ENCODE assay signal across 9 cellular contexts in the genomic region with DNA sequence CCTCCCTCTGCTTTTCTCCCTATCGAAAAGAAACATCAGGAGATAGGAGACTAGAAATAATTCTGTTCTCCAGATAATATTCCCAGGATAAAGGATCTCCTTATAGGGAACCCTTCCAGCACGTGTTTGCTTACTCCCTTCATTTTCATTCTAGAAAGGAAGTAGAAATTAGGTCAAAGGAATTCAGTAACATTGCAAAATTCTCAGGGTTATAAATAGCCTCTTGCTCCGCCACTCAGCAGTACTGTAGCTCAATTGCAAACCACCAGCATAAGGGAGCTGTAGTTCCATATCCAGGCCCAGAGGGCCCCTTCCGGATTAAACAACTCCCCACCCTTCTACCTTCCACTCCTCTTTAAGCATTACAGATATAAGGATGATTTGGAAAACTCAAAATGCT. TPM values are rescaled to one million over a fixed set of nuclear protein-coding genes. Genes with fewer than 3 reads are reported as not detected.
DNase-seq lines count a peak whose midpoint lies in the region; ATAC-seq and TF ChIP-seq lines count a peak whose summit lies in the region.
"Had no signal": no experiment of that assay in that cellular context is flagged by ENCODE, and none has a peak within 500 bp of the region (broad histone marks: within the 10 kb centered on the region; RNA-seq: fewer than 3 reads in every experiment).

No MANE protein-coding gene starts in this region.

- H3K9me3 ChIP-seq in left ventricle myocardium inferior (replicated peaks): no peaks in the 10 kb centered on the region

- peak overlapping the region; percentile 44 for H3K4me3 ChIP-seq in left ventricle myocardium inferior

- no peak for ATAC-seq in stimulated activated effector memory CD8-positive, alpha-beta T cell treated with anti-CD3 and anti-CD28 coated beads, Interleukin-12 subunit alpha, Interleukin-12 subunit beta, amount 100 ng/mL, for 72 hours
- no peak for ATAC-seq in stimulated activated naive B cell treated with anti-CD40 and anti-IgM and Interleukin-4, amounts not matched to agents 10 μg/mL and 1 μg/mL and 100 μg/mL, for 72 hours (replicated peaks)
- ATAC-seq in GM19351 (IDR thresholded peaks at IDR 0.05; ENCODE audit: unreplicated experiment): no peak

- intact Hi-C loops in activated T-helper 1 cell treated with anti-CD3 and anti-CD28 coated beads, Interleukin-12 subunit alpha, Interleukin-12 subunit beta, Interleukin-2, Interleukin-4 antibody, amounts not matched to agents 30 ng/mL and 10 ng/mL and 1 ng/mL, durations not matched to agents 14 hours and 24 hours and 36 hours (cut with micrococcal nuclease): no loop called here
- intact Hi-C loops in left ventricle myocardium inferior (cut with micrococcal nuclease): no loop called here

- no peaks in the 10 kb centered on the region for H3K27me3 ChIP-seq in left ventricle myocardium inferior (ENCODE audit: low read depth)

- H3K36me3 Mint-ChIP-seq in activated T-helper 1 cell treated with anti-CD3 and anti-CD28 coated beads, Interleukin-12 subunit alpha, Interleukin-12 subunit beta, Interleukin-2, Interleukin-4 antibody, amounts not matched to agents 30 ng/mL and 10 ng/mL and 1 ng/mL, durations not matched to agents 14 hours and 24 hours and 36 hours (ENCODE audit: low read depth): peaks cover 37% of the 10 kb centered on the region
- peaks cover 42% of the 10 kb centered on the region for H3K36me3 Mint-ChIP-seq in stimulated activated effector memory CD8-positive, alpha-beta T cell treated with anti-CD3 and anti-CD28 coated beads, Interleukin-12 subunit alpha, Interleukin-12 subunit beta, amount 100 ng/mL, for 72 hours
- peaks cover 5% of the 10 kb centered on the region for H3K36me3 Mint-ChIP-seq in progenitor cell of endocrine pancreas (ENCODE audit: insufficient read depth)
- H3K36me3 Mint-ChIP-seq in stimulated activated naive B cell treated with anti-CD40 and anti-IgM and Interleukin-4, amounts not matched to agents 10 μg/mL and 1 μg/mL and 100 μg/mL, for 72 hours: peaks cover 13 to 32% of the 10 kb centered on the region in 2 donors

- H3K4me3 Mint-ChIP-seq in activated T-helper 1 cell treated with anti-CD3 and anti-CD28 coated beads, Interleukin-12 subunit alpha, Interleukin-12 subunit beta, Interleukin-2, Interleukin-4 antibody, amounts not matched to agents 30 ng/mL and 10 ng/mL and 1 ng/mL, durations not matched to agents 14 hours and 24 hours and 36 hours: peak overlapping the region; percentile 78
- peak overlapping the region; percentile 61 for H3K4me3 Mint-ChIP-seq in stimulated activated effector memory CD8-positive, alpha-beta T cell treated with anti-CD3 and anti-CD28 coated beads, Interleukin-12 subunit alpha, Interleukin-12 subunit beta, amount 100 ng/mL, for 72 hours
- H3K4me3 Mint-ChIP-seq in progenitor cell of endocrine pancreas (ENCODE audit: low read depth): no peak overlapping the region
- H3K4me3 Mint-ChIP-seq in stimulated activated naive B cell treated with anti-CD40 and anti-IgM and Interleukin-4, amounts not matched to agents 10 μg/mL and 1 μg/mL and 100 μg/mL, for 72 hours: no peak overlapping the region

- no peaks in the 10 kb centered on the region for H3K9me3 Mint-ChIP-seq in activated T-helper 1 cell treated with anti-CD3 and anti-CD28 coated beads, Interleukin-12 subunit alpha, Interleukin-12 subunit beta, Interleukin-2, Interleukin-4 antibody, amounts not matched to agents 30 ng/mL and 10 ng/mL and 1 ng/mL, durations not matched to agents 14 hours and 24 hours and 36 hours
- H3K9me3 Mint-ChIP-seq in stimulated activated effector memory CD8-positive, alpha-beta T cell treated with anti-CD3 and anti-CD28 coated beads, Interleukin-12 subunit alpha, Interleukin-12 subunit beta, amount 100 ng/mL, for 72 hours: no peaks in the 10 kb centered on the region
- H3K9me3 Mint-ChIP-seq in progenitor cell of endocrine pancreas (ENCODE audit: low read depth): no peaks in the 10 kb centered on the region
- H3K9me3 Mint-ChIP-seq in stimulated activated naive B cell treated with anti-CD40 and anti-IgM and Interleukin-4, amounts not matched to agents 10 μg/mL and 1 μg/mL and 100 μg/mL, for 72 hours: no peaks in the 10 kb centered on the region
- H3K9me3 Mint-ChIP-seq: IgD-negative memory B cell had no signal

- peak overlapping the region; percentile 83 for H3K27ac ChIP-seq in left ventricle myocardium inferior (replicated peaks)

- DNase-seq in HT-29 (ENCODE audit: low spot score) (peak; percentile 19), left ventricle myocardium inferior (no peak), progenitor cell of endocrine pancreas (ENCODE audit: low spot score, unreplicated experiment) (no peak), activated gamma-delta T cell treated with Interleukin-2 at 50 U/mL for 16 hours (no peak)
- DNase-seq in activated T-helper 1 cell treated with anti-CD3 and anti-CD28 coated beads, Interleukin-12 subunit alpha, Interleukin-12 subunit beta, Interleukin-2, Interleukin-4 antibody, amounts not matched to agents 30 ng/mL and 10 ng/mL and 1 ng/mL, durations not matched to agents 14 hours and 24 hours and 36 hours (ENCODE audit: low spot score): no peak
- no peak for DNase-seq in stimulated activated effector memory CD8-positive, alpha-beta T cell treated with anti-CD3 and anti-CD28 coated beads, Interleukin-12 subunit alpha, Interleukin-12 subunit beta, amount 100 ng/mL, for 72 hours (ENCODE audit: low spot score in 2 of 2)
- no peak for DNase-seq in stimulated activated naive B cell treated with anti-CD40 and anti-IgM and Interleukin-4, amounts not matched to agents 10 μg/mL and 1 μg/mL and 100 μg/mL, for 72 hours

- H3K36me3 ChIP-seq in left ventricle myocardium inferior: peaks cover 13% of the 10 kb centered on the region

- H3K27ac Mint-ChIP-seq in activated T-helper 1 cell treated with anti-CD3 and anti-CD28 coated beads, Interleukin-12 subunit alpha, Interleukin-12 subunit beta, Interleukin-2, Interleukin-4 antibody, amounts not matched to agents 30 ng/mL and 10 ng/mL and 1 ng/mL, durations not matched to agents 14 hours and 24 hours and 36 hours: peak overlapping the region; percentile 92
- peak overlapping the region; percentile 52 for H3K27ac Mint-ChIP-seq in stimulated activated effector memory CD8-positive, alpha-beta T cell treated with anti-CD3 and anti-CD28 coated beads, Interleukin-12 subunit alpha, Interleukin-12 subunit beta, amount 100 ng/mL, for 72 hours
- no peak overlapping the region for H3K27ac Mint-ChIP-seq in progenitor cell of endocrine pancreas
- H3K27ac Mint-ChIP-seq in stimulated activated naive B cell treated with anti-CD40 and anti-IgM and Interleukin-4, amounts not matched to agents 10 μg/mL and 1 μg/mL and 100 μg/mL, for 72 hours: no peak overlapping the region

- H3K27me3 Mint-ChIP-seq in activated T-helper 1 cell treated with anti-CD3 and anti-CD28 coated beads, Interleukin-12 subunit alpha, Interleukin-12 subunit beta, Interleukin-2, Interleukin-4 antibody, amounts not matched to agents 30 ng/mL and 10 ng/mL and 1 ng/mL, durations not matched to agents 14 hours and 24 hours and 36 hours (ENCODE audit: insufficient read depth): no peaks in the 10 kb centered on the region
- no peaks in the 10 kb centered on the region for H3K27me3 Mint-ChIP-seq in progenitor cell of endocrine pancreas
- H3K27me3 Mint-ChIP-seq in stimulated activated naive B cell treated with anti-CD40 and anti-IgM and Interleukin-4, amounts not matched to agents 10 μg/mL and 1 μg/mL and 100 μg/mL, for 72 hours: no peaks in the 10 kb centered on the region
- H3K27me3 Mint-ChIP-seq: IgD-negative memory B cell had no signal

- peaks cover 71% of the 10 kb centered on the region for H3K4me1 Mint-ChIP-seq in activated T-helper 1 cell treated with anti-CD3 and anti-CD28 coated beads, Interleukin-12 subunit alpha, Interleukin-12 subunit beta, Interleukin-2, Interleukin-4 antibody, amounts not matched to agents 30 ng/mL and 10 ng/mL and 1 ng/mL, durations not matched to agents 14 hours and 24 hours and 36 hours (ENCODE audit: low read depth)
- peaks cover 83% of the 10 kb centered on the region for H3K4me1 Mint-ChIP-seq in stimulated activated effector memory CD8-positive, alpha-beta T cell treated with anti-CD3 and anti-CD28 coated beads, Interleukin-12 subunit alpha, Interleukin-12 subunit beta, amount 100 ng/mL, for 72 hours
- H3K4me1 Mint-ChIP-seq in progenitor cell of endocrine pancreas (ENCODE audit: low read depth): peaks cover 48% of the 10 kb centered on the region
- peaks cover 43 to 58% of the 10 kb centered on the region in 2 donors for H3K4me1 Mint-ChIP-seq in stimulated activated naive B cell treated with anti-CD40 and anti-IgM and Interleukin-4, amounts not matched to agents 10 μg/mL and 1 μg/mL and 100 μg/mL, for 72 hours

- H3K4me1 ChIP-seq in left ventricle myocardium inferior: peaks cover 93% of the 10 kb centered on the region

- TF ChIP-seq CTCF in left ventricle myocardium inferior (IDR thresholded peaks at IDR 0.05; ENCODE audit: borderline replicate concordance) (no peak), progenitor cell of endocrine pancreas (IDR thresholded peaks at IDR 0.05; ENCODE audit: unreplicated experiment) (no peak)

RNA-seq across cellular contexts. Expression of gene ELMO2, which starts 6.2 kb away (rescaled TPM):
- 28.6 and 35.2 TPM in 2 replicates for total RNA-seq in HT-29 (2014; rRNA removed; shearing (Covaris generic))
- 79.7 and 91.1 TPM in 2 replicates for total RNA-seq in activated T-helper 1 cell treated with anti-CD3 and anti-CD28 coated beads, Interleukin-12 subunit alpha, Interleukin-12 subunit beta, Interleukin-2, Interleukin-4 antibody, amounts not matched to agents 30 ng/mL and 10 ng/mL and 1 ng/mL, durations not matched to agents 14 hours and 24 hours and 36 hours
- total RNA-seq in left ventricle myocardium inferior (28.5 TPM), progenitor cell of endocrine pancreas (77.2 and 79.6 TPM in 2 replicates)

Comparison
In these comparisons a context has a peak if more than half of its experiments do, and no peak if none do; other contexts are left out.
1. H3K27ac Mint-ChIP-seq: peak in activated T-helper 1 cell treated with anti-CD3 and anti-CD28 coated beads, Interleukin-12 subunit alpha, Interleukin-12 subunit beta, Interleukin-2, Interleukin-4 antibody, amounts not matched to agents 30 ng/mL and 10 ng/mL and 1 ng/mL, durations not matched to agents 14 hours and 24 hours and 36 hours (single experiment) and stimulated activated effector memory CD8-positive, alpha-beta T cell treated with anti-CD3 and anti-CD28 coated beads, Interleukin-12 subunit alpha, Interleukin-12 subunit beta, amount 100 ng/mL, for 72 hours (single experiment); none in progenitor cell of endocrine pancreas (single experiment) and stimulated activated naive B cell treated with anti-CD40 and anti-IgM and Interleukin-4, amounts not matched to agents 10 μg/mL and 1 μg/mL and 100 μg/mL, for 72 hours (single experiment).
2. H3K4me3 Mint-ChIP-seq: peak in activated T-helper 1 cell treated with anti-CD3 and anti-CD28 coated beads, Interleukin-12 subunit alpha, Interleukin-12 subunit beta, Interleukin-2, Interleukin-4 antibody, amounts not matched to agents 30 ng/mL and 10 ng/mL and 1 ng/mL, durations not matched to agents 14 hours and 24 hours and 36 hours (single experiment) and stimulated activated effector memory CD8-positive, alpha-beta T cell treated with anti-CD3 and anti-CD28 coated beads, Interleukin-12 subunit alpha, Interleukin-12 subunit beta, amount 100 ng/mL, for 72 hours (single experiment); none in progenitor cell of endocrine pancreas (single experiment) and stimulated activated naive B cell treated with anti-CD40 and anti-IgM and Interleukin-4, amounts not matched to agents 10 μg/mL and 1 μg/mL and 100 μg/mL, for 72 hours (0 of 2).